In genomic region chr10:72505435-72505834, GRCh38 we compare ENCODE assay signal across 28 cellular contexts.
"Had no signal": no experiment of that assay in that cellular context is flagged by ENCODE, and none has a peak within 500 bp of the region (broad histone marks: within the 10 kb centered on the region; RNA-seq: fewer than 3 reads in every experiment).

No MANE protein-coding gene starts in this region.

- H2AFZ ChIP-seq: hepatocyte had no signal

- H3K27me3 Mint-ChIP-seq: dendritic cell treated with granulocyte-macrophage colony-stimulating factor and Interleukin-4, amounts not matched to agents 40 ng/mL and 50 ng/mL, for 4 days; effector memory CD8-positive, alpha-beta T cell had no signal

- H3K27ac ChIP-seq: colonic mucosa, coronary artery, dorsolateral prefrontal cortex, epithelial cell of prostate, esophagus muscularis mucosa, esophagus squamous epithelium, foreskin keratinocyte, gastrocnemius medialis, gastroesophageal sphincter, heart left ventricle, heart right ventricle, hepatocyte had no signal

- ATAC-seq: effector memory CD8-positive, alpha-beta T cell; esophagus mucosa; foreskin keratinocyte; gastrocnemius medialis; gastroesophageal sphincter; heart left ventricle; heart right ventricle had no signal

- H3K79me2 ChIP-seq: hepatocyte had no signal

- H3K4me3 Mint-ChIP-seq: dendritic cell treated with granulocyte-macrophage colony-stimulating factor and Interleukin-4, amounts not matched to agents 40 ng/mL and 50 ng/mL, for 4 days; effector memory CD8-positive, alpha-beta T cell; endodermal cell had no signal

- H3K4me1 Mint-ChIP-seq: endodermal cell had no signal

- FAIRE-seq: endometrium, endothelial cell of umbilical vein had no signal

- H3K4me2 ChIP-seq: hepatocyte had no signal

- H3K36me3 ChIP-seq: colonic mucosa, gastrocnemius medialis had no signal

- H3K9me3 Mint-ChIP-seq: effector memory CD8-positive, alpha-beta T cell had no signal

- H3K27me3 ChIP-seq: colonic mucosa, dorsolateral prefrontal cortex, esophagus muscularis mucosa, esophagus squamous epithelium, foreskin keratinocyte, gastrocnemius medialis, gastroesophageal sphincter, heart left ventricle, heart right ventricle, hepatocyte had no signal

- H3K4me1 ChIP-seq: colonic mucosa, esophagus squamous epithelium, foreskin keratinocyte, gastrocnemius medialis had no signal

- H3K4me3 ChIP-seq: colonic mucosa, coronary artery, dorsolateral prefrontal cortex, esophagus muscularis mucosa, esophagus squamous epithelium, gastrocnemius medialis, gastroesophageal sphincter, heart left ventricle, heart right ventricle, hepatocyte had no signal

- H3K27ac Mint-ChIP-seq: dendritic cell treated with granulocyte-macrophage colony-stimulating factor and Interleukin-4, amounts not matched to agents 40 ng/mL and 50 ng/mL, for 4 days; effector memory CD8-positive, alpha-beta T cell; endodermal cell had no signal

- DNase-seq: colonic mucosa; cortex of kidney; dermis blood vessel endothelial cell; dorsolateral prefrontal cortex; effector CD4-positive, alpha-beta T cell; effector CD8-positive, alpha-beta T cell; effector memory CD4-positive, alpha-beta T cell; effector memory CD8-positive, alpha-beta T cell; endodermal cell; erythroblast; esophagus squamous epithelium; foreskin fibroblast; foreskin keratinocyte; foreskin melanocyte; gastrocnemius medialis; glutamatergic neuron; head of caudate nucleus; heart left ventricle; heart right ventricle had no signal

- H3K9me3 ChIP-seq: colonic mucosa, esophagus muscularis mucosa had no signal
